In genomic region chr6:31906122-31906521, GRCh38 we compare ENCODE assay signal across 1 cellular context.
TF ChIP-seq lines count a peak whose summit lies in the region.

No MANE protein-coding gene starts in this region.

TF ChIP-seq in GM23338, 12 proteins besides CTCF, POLR2A, EP300 and RAD21:
- no peak for TF ChIP-seq EZH2phosphoT487 (IDR thresholded peaks at IDR 0.05; ENCODE audit: unreplicated experiment)
- no peak for TF ChIP-seq STAT1 (IDR thresholded peaks at IDR 0.05; ENCODE audit: unreplicated experiment)
- TF ChIP-seq NANOG (IDR thresholded peaks at IDR 0.05; ENCODE audit: borderline replicate concordance): no peak
- TF ChIP-seq ETS1 (IDR thresholded peaks at IDR 0.05): no peak
- no peak for TF ChIP-seq REST (IDR thresholded peaks at IDR 0.05; ENCODE audit: unreplicated experiment)
- no peak for TF ChIP-seq CREB1 (CRISPR knock-in tag; IDR thresholded peaks at IDR 0.05; ENCODE audit: low read depth)
- TF ChIP-seq ZNF114 (CRISPR knock-in tag; IDR thresholded peaks at IDR 0.05): no peak
- TF ChIP-seq POLR2AphosphoS5 (IDR thresholded peaks at IDR 0.05; ENCODE audit: low read depth): no peak
- no peak for TF ChIP-seq JUNB (IDR thresholded peaks at IDR 0.05; ENCODE audit: unreplicated experiment)
- no peak for TF ChIP-seq ZNF462 (CRISPR knock-in tag; IDR thresholded peaks at IDR 0.05)
- no peak for TF ChIP-seq ZNF331 (CRISPR knock-in tag; IDR thresholded peaks at IDR 0.05; ENCODE audit: low read depth)
- no peak for TF ChIP-seq EZH2 (IDR thresholded peaks at IDR 0.05; ENCODE audit: low read depth, unreplicated experiment)
